ENCODE assay signal across 11 cellular contexts in the genomic region with DNA sequence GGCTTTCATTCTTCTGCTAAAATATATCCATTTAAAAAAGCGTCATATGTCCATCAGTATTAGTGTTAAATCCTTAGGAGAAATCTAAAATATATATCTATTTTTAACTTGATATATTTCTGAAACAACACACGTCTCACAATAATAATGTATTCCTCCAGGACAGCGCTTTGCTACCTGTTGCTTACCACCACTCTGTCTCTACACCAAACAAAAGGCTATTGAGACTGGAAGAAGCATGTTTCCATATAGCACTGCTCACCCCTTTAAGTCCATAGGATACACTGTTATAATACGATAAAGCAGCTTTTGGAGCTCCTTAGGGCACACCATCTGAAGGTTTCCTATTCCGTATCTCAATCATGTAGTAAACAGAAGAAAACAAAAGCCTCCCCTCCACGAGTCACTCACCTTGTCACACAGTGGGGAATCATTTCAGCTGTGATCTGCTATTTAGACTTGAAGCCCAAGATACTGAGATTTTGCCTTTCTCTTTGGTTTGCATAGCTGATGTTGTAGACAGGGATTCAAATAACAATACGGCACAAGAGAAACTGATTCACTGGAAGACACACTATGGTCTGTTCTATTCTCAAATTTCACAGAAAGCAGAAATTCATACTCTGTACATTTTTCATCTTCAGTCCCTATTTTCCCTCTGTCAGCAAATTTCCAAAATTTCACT.
DNase-seq lines count a peak whose midpoint lies in the region; ATAC-seq and TF ChIP-seq lines count a peak whose summit lies in the region.
"Had no signal": no experiment of that assay in that cellular context is flagged by ENCODE, and none has a peak within 500 bp of the region (broad histone marks: within the 10 kb centered on the region; RNA-seq: fewer than 3 reads in every experiment).

No MANE protein-coding gene starts in this region.

- peak; percentile 31 for ATAC-seq in SK-N-SH treated with all-trans-retinoic acid at 6 μM for 48 hours
- no peak for ATAC-seq in stimulated activated naive CD8-positive, alpha-beta T cell treated with anti-CD3 and anti-CD28 coated beads, Interleukin-15, amount 100 ng/mL, for 72 hours
- ATAC-seq in mucosa of descending colon = no peak
- ATAC-seq in HG03139 (IDR thresholded peaks at IDR 0.05; ENCODE audit: unreplicated experiment) = no peak

- H3K9me3 ChIP-seq in mucosa of descending colon = no peaks in the 10 kb centered on the region

- TF ChIP-seq CTCF in fibroblast of villous mesenchyme (IDR thresholded peaks at IDR 0.05; ENCODE audit: insufficient read depth, low read depth, low read length) = no peak
- no peak for TF ChIP-seq CTCF in mucosa of descending colon (IDR thresholded peaks at IDR 0.05)

- H3K4me3 ChIP-seq in fibroblast of villous mesenchyme (ENCODE audit: low read depth, low read length) = peak overlapping the region; percentile 55
- no peak overlapping the region for H3K4me3 ChIP-seq in mucosa of descending colon
- H3K4me3 ChIP-seq in H7 (ENCODE audit: insufficient read depth, low read depth, low read length) = no peak overlapping the region

- no peaks in the 10 kb centered on the region for H3K27me3 ChIP-seq in H7 (ENCODE audit: control insufficient read depth, insufficient read depth, low read length)

- H3K4me3 Mint-ChIP-seq in stimulated activated naive CD8-positive, alpha-beta T cell treated with anti-CD3 and anti-CD28 coated beads, Interleukin-15, amount 100 ng/mL, for 72 hours = no peak overlapping the region
- H3K4me3 Mint-ChIP-seq: B cell had no signal

- H3K27ac Mint-ChIP-seq in stimulated activated naive CD8-positive, alpha-beta T cell treated with anti-CD3 and anti-CD28 coated beads, Interleukin-15, amount 100 ng/mL, for 72 hours = no peak overlapping the region
- H3K27ac Mint-ChIP-seq: B cell had no signal

- H3K36me3 ChIP-seq in mucosa of descending colon (ENCODE audit: low read depth) (no peaks in the 10 kb centered on the region), H7 (replicated peaks; ENCODE audit: control insufficient read depth, insufficient read depth, low read length) (no peaks in the 10 kb centered on the region)

- intact Hi-C loops in mucosa of descending colon (cut with DNase I, micrococcal nuclease) = no loop called here

- H3K4me1 Mint-ChIP-seq in stimulated activated naive CD8-positive, alpha-beta T cell treated with anti-CD3 and anti-CD28 coated beads, Interleukin-15, amount 100 ng/mL, for 72 hours = no peaks in the 10 kb centered on the region

- no peaks in the 10 kb centered on the region for H3K4me1 ChIP-seq in mucosa of descending colon (ENCODE audit: low read depth)

- DNase-seq in A172 (ENCODE audit: low spot score) (peak; percentile 8), fibroblast of villous mesenchyme (ENCODE audit: low read depth) (peak; percentile 35), pons (ENCODE audit: low spot score) (peak; percentile 79), mucosa of descending colon (no peak), H7 (no peak)
- no peak for DNase-seq in stimulated activated naive CD8-positive, alpha-beta T cell treated with anti-CD3 and anti-CD28 coated beads, Interleukin-15, amount 100 ng/mL, for 72 hours
- DNase-seq: kidney, NCI-H345 had no signal

- H3K9me3 Mint-ChIP-seq in stimulated activated naive CD8-positive, alpha-beta T cell treated with anti-CD3 and anti-CD28 coated beads, Interleukin-15, amount 100 ng/mL, for 72 hours = no peaks in the 10 kb centered on the region

- peaks cover 10% of the 10 kb centered on the region for H3K27me3 Mint-ChIP-seq in stimulated activated naive CD8-positive, alpha-beta T cell treated with anti-CD3 and anti-CD28 coated beads, Interleukin-15, amount 100 ng/mL, for 72 hours
- H3K27me3 Mint-ChIP-seq: B cell had no signal

TF ChIP-seq in SK-N-SH treated with all-trans-retinoic acid at 6 μM for 48 hours, 23 proteins besides CTCF, POLR2A, EP300 and RAD21:
- TF ChIP-seq GLIS3 (CRISPR knock-in tag; IDR thresholded peaks at IDR 0.05) (no peak), ESRRG (CRISPR knock-in tag; IDR thresholded peaks at IDR 0.05) (no peak), OSR1 (CRISPR knock-in tag; IDR thresholded peaks at IDR 0.05) (no peak), SNAI2 (CRISPR knock-in tag; IDR thresholded peaks at IDR 0.05) (no peak), BACH2 (CRISPR knock-in tag; IDR thresholded peaks at IDR 0.05; ENCODE audit: borderline replicate concordance) (no peak), RARB (CRISPR knock-in tag; IDR thresholded peaks at IDR 0.05) (no peak), ZFP3 (CRISPR knock-in tag; IDR thresholded peaks at IDR 0.05) (no peak), ZNF565 (CRISPR knock-in tag; conservative IDR thresholded peaks at IDR 0.05; ENCODE audit: low read depth) (no peak), ZNF70 (CRISPR knock-in tag; IDR thresholded peaks at IDR 0.05) (no peak), ZNF8 (CRISPR knock-in tag; IDR thresholded peaks at IDR 0.05) (no peak), ARNTL (CRISPR knock-in tag; IDR thresholded peaks at IDR 0.05; ENCODE audit: borderline replicate concordance, low read depth) (no peak), ISL1 (CRISPR knock-in tag; IDR thresholded peaks at IDR 0.05) (no peak)

Comparison
In these comparisons a context has a peak if more than half of its experiments do, and no peak if none do; other contexts are left out.
1. DNase-seq: peak in A172 (single experiment), fibroblast of villous mesenchyme (single experiment) and pons (single experiment); none in stimulated activated naive CD8-positive, alpha-beta T cell treated with anti-CD3 and anti-CD28 coated beads, Interleukin-15, amount 100 ng/mL, for 72 hours (0 of 2), mucosa of descending colon (0 of 3) and H7 (single experiment).